1 cellular context compared by ENCODE assay signal in the genomic region with DNA sequence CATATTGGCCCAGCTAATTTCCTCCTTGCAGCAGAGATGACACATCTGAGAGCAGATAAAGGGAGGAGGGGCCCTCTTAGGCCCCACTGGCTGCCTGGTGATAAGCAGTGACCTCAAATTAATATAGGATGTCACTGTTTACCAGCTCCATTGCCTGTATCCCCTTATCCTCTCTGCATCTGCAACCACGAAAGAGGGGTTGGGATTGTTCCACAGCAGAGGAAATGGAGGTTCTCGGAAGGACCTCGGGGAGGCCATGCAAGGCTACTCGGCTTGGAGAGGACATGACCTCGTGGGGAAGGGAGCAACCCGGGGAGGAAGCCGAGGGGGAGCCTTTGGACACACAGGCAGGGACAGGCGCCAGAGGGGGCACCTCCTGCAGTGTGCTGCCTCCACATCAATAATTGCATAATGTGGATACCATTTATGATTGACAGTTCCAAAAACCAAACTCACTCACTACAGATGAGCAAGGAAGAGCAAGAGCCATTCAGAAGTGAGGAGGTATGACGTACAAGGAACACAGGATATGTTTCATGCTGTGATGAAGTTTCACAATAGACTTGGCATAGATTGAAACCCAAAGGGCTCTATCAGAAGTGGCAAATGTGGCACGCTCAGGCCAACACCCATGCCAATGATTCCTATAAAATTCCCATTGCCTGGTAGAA.
TF ChIP-seq lines count a peak whose summit lies in the region.

No MANE protein-coding gene starts in this region.

TF ChIP-seq in K562, 482 proteins besides CTCF, POLR2A, EP300 and RAD21 (continued from another document and continues in another):
- TF ChIP-seq, protein P1, sequence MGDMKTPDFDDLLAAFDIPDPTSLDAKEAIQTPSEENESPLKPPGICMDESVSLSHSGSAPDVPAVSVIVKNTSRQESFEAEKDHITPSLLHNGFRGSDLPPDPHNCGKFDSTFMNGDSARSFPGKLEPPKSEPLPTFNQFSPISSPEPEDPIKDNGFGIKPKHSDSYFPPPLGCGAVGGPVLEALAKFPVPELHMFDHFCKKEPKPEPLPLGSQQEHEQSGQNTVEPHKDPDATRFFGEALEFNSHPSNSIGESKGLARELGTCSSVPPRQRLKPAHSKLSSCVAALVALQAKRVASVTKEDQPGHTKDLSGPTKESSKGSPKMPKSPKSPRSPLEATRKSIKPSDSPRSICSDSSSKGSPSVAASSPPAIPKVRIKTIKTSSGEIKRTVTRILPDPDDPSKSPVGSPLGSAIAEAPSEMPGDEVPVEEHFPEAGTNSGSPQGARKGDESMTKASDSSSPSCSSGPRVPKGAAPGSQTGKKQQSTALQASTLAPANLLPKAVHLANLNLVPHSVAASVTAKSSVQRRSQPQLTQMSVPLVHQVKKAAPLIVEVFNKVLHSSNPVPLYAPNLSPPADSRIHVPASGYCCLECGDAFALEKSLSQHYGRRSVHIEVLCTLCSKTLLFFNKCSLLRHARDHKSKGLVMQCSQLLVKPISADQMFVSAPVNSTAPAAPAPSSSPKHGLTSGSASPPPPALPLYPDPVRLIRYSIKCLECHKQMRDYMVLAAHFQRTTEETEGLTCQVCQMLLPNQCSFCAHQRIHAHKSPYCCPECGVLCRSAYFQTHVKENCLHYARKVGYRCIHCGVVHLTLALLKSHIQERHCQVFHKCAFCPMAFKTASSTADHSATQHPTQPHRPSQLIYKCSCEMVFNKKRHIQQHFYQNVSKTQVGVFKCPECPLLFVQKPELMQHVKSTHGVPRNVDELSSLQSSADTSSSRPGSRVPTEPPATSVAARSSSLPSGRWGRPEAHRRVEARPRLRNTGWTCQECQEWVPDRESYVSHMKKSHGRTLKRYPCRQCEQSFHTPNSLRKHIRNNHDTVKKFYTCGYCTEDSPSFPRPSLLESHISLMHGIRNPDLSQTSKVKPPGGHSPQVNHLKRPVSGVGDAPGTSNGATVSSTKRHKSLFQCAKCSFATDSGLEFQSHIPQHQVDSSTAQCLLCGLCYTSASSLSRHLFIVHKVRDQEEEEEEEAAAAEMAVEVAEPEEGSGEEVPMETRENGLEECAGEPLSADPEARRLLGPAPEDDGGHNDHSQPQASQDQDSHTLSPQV (IDR thresholded peaks at IDR 0.05), result peak; percentile 68; the same call in 1 of the 2 replicates
- TF ChIP-seq ZNF79 (CRISPR knock-in tag; IDR thresholded peaks at IDR 0.05; ENCODE audit: low read depth) (no peak), DNMT1 (IDR thresholded peaks at IDR 0.05) (no peak), ETS2 (tag; IDR thresholded peaks at IDR 0.05; ENCODE audit: borderline replicate concordance, poor library complexity, severe bottlenecking) (no peak), SP1 (CRISPR knock-in tag; IDR thresholded peaks at IDR 0.05) (peak; percentile 66), SLC30A9 (CRISPR knock-in tag; IDR thresholded peaks at IDR 0.05) (no peak), ZNF444 (CRISPR knock-in tag; IDR thresholded peaks at IDR 0.05) (no peak), ZNF134 (CRISPR knock-in tag; conservative IDR thresholded peaks at IDR 0.05) (no peak), ZNF41 (CRISPR knock-in tag; conservative IDR thresholded peaks at IDR 0.05) (no peak), RFX7 (CRISPR knock-in tag; IDR thresholded peaks at IDR 0.05) (no peak), GATA2 (CRISPR knock-in tag; IDR thresholded peaks at IDR 0.05) (peak; percentile 94), ZNF696 (CRISPR knock-in tag; conservative IDR thresholded peaks at IDR 0.05) (no peak), SMAD1 (IDR thresholded peaks at IDR 0.05; ENCODE audit: low read depth, low read length, partially characterized antibody) (peak; percentile 64), ZNF445 (CRISPR knock-in tag; IDR thresholded peaks at IDR 0.05; ENCODE audit: low read depth) (no peak), ZNF124 (CRISPR knock-in tag; IDR thresholded peaks at IDR 0.05) (no peak), TEAD4 (IDR thresholded peaks at IDR 0.05; ENCODE audit: low read length) (peak; percentile 88), TEAD4 (CRISPR knock-in tag; IDR thresholded peaks at IDR 0.05; ENCODE audit: borderline replicate concordance) (no peak), KLF13 (tag; IDR thresholded peaks at IDR 0.05; ENCODE audit: borderline replicate concordance, low read depth) (no peak), HDAC8 (tag; IDR thresholded peaks at IDR 0.05) (no peak), NFIC (IDR thresholded peaks at IDR 0.05) (peak; percentile 66), HMGN3 (IDR thresholded peaks at IDR 0.05; ENCODE audit: borderline replicate concordance, extremely low read depth, insufficient read length, low read depth, low read length) (no peak), NFRKB (IDR thresholded peaks at IDR 0.05; ENCODE audit: low read depth) (no peak; the same call in 1 of the 2 replicates), BCOR (IDR thresholded peaks at IDR 0.05) (no peak; the same call in 1 of the 2 replicates), RUNX1 (IDR thresholded peaks at IDR 0.05; ENCODE audit: low read depth) (0 out of 2 replicates have a peak, but pooled peaks have one; percentile 59), NFXL1 (CRISPR knock-in tag; IDR thresholded peaks at IDR 0.05) (no peak), BACH1 (tag; IDR thresholded peaks at IDR 0.05) (no peak), NEUROD1 (IDR thresholded peaks at IDR 0.05; ENCODE audit: borderline replicate concordance, low read depth, low read length, partially characterized antibody) (peak; percentile 59)
- TF ChIP-seq, protein P2, sequence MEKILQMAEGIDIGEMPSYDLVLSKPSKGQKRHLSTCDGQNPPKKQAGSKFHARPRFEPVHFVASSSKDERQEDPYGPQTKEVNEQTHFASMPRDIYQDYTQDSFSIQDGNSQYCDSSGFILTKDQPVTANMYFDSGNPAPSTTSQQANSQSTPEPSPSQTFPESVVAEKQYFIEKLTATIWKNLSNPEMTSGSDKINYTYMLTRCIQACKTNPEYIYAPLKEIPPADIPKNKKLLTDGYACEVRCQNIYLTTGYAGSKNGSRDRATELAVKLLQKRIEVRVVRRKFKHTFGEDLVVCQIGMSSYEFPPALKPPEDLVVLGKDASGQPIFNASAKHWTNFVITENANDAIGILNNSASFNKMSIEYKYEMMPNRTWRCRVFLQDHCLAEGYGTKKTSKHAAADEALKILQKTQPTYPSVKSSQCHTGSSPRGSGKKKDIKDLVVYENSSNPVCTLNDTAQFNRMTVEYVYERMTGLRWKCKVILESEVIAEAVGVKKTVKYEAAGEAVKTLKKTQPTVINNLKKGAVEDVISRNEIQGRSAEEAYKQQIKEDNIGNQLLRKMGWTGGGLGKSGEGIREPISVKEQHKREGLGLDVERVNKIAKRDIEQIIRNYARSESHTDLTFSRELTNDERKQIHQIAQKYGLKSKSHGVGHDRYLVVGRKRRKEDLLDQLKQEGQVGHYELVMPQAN (IDR thresholded peaks at IDR 0.05; ENCODE audit: borderline replicate concordance), result no peak
- TF ChIP-seq, protein P3, sequence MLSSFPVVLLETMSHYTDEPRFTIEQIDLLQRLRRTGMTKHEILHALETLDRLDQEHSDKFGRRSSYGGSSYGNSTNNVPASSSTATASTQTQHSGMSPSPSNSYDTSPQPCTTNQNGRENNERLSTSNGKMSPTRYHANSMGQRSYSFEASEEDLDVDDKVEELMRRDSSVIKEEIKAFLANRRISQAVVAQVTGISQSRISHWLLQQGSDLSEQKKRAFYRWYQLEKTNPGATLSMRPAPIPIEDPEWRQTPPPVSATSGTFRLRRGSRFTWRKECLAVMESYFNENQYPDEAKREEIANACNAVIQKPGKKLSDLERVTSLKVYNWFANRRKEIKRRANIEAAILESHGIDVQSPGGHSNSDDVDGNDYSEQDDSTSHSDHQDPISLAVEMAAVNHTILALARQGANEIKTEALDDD (IDR thresholded peaks at IDR 0.05), result peak; percentile 64; the same call in 1 of the 2 replicates
- TF ChIP-seq, protein P4, sequence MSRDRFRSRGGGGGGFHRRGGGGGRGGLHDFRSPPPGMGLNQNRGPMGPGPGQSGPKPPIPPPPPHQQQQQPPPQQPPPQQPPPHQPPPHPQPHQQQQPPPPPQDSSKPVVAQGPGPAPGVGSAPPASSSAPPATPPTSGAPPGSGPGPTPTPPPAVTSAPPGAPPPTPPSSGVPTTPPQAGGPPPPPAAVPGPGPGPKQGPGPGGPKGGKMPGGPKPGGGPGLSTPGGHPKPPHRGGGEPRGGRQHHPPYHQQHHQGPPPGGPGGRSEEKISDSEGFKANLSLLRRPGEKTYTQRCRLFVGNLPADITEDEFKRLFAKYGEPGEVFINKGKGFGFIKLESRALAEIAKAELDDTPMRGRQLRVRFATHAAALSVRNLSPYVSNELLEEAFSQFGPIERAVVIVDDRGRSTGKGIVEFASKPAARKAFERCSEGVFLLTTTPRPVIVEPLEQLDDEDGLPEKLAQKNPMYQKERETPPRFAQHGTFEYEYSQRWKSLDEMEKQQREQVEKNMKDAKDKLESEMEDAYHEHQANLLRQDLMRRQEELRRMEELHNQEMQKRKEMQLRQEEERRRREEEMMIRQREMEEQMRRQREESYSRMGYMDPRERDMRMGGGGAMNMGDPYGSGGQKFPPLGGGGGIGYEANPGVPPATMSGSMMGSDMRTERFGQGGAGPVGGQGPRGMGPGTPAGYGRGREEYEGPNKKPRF (IDR thresholded peaks at IDR 0.05; ENCODE audit: low read depth, low read length), result no peak
- TF ChIP-seq, protein P5, sequence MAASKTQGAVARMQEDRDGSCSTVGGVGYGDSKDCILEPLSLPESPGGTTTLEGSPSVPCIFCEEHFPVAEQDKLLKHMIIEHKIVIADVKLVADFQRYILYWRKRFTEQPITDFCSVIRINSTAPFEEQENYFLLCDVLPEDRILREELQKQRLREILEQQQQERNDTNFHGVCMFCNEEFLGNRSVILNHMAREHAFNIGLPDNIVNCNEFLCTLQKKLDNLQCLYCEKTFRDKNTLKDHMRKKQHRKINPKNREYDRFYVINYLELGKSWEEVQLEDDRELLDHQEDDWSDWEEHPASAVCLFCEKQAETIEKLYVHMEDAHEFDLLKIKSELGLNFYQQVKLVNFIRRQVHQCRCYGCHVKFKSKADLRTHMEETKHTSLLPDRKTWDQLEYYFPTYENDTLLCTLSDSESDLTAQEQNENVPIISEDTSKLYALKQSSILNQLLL (CRISPR knock-in tag; IDR thresholded peaks at IDR 0.05; ENCODE audit: borderline replicate concordance), result no peak
- TF ChIP-seq, protein P6, sequence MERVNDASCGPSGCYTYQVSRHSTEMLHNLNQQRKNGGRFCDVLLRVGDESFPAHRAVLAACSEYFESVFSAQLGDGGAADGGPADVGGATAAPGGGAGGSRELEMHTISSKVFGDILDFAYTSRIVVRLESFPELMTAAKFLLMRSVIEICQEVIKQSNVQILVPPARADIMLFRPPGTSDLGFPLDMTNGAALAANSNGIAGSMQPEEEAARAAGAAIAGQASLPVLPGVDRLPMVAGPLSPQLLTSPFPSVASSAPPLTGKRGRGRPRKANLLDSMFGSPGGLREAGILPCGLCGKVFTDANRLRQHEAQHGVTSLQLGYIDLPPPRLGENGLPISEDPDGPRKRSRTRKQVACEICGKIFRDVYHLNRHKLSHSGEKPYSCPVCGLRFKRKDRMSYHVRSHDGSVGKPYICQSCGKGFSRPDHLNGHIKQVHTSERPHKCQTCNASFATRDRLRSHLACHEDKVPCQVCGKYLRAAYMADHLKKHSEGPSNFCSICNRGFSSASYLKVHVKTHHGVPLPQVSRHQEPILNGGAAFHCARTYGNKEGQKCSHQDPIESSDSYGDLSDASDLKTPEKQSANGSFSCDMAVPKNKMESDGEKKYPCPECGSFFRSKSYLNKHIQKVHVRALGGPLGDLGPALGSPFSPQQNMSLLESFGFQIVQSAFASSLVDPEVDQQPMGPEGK (CRISPR knock-in tag; IDR thresholded peaks at IDR 0.05; ENCODE audit: borderline replicate concordance), result no peak
- TF ChIP-seq, protein P7, sequence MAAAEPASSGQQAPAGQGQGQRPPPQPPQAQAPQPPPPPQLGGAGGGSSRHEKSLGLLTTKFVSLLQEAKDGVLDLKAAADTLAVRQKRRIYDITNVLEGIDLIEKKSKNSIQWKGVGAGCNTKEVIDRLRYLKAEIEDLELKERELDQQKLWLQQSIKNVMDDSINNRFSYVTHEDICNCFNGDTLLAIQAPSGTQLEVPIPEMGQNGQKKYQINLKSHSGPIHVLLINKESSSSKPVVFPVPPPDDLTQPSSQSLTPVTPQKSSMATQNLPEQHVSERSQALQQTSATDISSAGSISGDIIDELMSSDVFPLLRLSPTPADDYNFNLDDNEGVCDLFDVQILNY (CRISPR knock-in tag; IDR thresholded peaks at IDR 0.05), result no peak
- TF ChIP-seq, protein P8, sequence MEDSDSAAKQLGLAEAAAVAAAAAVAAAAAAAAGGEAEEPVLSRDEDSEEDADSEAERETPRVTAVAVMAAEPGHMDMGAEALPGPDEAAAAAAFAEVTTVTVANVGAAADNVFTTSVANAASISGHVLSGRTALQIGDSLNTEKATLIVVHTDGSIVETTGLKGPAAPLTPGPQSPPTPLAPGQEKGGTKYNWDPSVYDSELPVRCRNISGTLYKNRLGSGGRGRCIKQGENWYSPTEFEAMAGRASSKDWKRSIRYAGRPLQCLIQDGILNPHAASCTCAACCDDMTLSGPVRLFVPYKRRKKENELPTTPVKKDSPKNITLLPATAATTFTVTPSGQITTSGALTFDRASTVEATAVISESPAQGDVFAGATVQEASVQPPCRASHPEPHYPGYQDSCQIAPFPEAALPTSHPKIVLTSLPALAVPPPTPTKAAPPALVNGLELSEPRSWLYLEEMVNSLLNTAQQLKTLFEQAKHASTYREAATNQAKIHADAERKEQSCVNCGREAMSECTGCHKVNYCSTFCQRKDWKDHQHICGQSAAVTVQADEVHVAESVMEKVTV (CRISPR knock-in tag; IDR thresholded peaks at IDR 0.05), result no peak
- TF ChIP-seq, protein P9, sequence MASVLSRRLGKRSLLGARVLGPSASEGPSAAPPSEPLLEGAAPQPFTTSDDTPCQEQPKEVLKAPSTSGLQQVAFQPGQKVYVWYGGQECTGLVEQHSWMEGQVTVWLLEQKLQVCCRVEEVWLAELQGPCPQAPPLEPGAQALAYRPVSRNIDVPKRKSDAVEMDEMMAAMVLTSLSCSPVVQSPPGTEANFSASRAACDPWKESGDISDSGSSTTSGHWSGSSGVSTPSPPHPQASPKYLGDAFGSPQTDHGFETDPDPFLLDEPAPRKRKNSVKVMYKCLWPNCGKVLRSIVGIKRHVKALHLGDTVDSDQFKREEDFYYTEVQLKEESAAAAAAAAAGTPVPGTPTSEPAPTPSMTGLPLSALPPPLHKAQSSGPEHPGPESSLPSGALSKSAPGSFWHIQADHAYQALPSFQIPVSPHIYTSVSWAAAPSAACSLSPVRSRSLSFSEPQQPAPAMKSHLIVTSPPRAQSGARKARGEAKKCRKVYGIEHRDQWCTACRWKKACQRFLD (CRISPR knock-in tag; IDR thresholded peaks at IDR 0.05), result peak; percentile 25; the same call in 1 of the 2 replicates
- TF ChIP-seq, protein P10, sequence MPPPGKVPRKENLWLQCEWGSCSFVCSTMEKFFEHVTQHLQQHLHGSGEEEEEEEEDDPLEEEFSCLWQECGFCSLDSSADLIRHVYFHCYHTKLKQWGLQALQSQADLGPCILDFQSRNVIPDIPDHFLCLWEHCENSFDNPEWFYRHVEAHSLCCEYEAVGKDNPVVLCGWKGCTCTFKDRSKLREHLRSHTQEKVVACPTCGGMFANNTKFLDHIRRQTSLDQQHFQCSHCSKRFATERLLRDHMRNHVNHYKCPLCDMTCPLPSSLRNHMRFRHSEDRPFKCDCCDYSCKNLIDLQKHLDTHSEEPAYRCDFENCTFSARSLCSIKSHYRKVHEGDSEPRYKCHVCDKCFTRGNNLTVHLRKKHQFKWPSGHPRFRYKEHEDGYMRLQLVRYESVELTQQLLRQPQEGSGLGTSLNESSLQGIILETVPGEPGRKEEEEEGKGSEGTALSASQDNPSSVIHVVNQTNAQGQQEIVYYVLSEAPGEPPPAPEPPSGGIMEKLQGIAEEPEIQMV (tag; conservative IDR thresholded peaks at IDR 0.05; ENCODE audit: low read depth), result no peak
- TF ChIP-seq, protein P11, sequence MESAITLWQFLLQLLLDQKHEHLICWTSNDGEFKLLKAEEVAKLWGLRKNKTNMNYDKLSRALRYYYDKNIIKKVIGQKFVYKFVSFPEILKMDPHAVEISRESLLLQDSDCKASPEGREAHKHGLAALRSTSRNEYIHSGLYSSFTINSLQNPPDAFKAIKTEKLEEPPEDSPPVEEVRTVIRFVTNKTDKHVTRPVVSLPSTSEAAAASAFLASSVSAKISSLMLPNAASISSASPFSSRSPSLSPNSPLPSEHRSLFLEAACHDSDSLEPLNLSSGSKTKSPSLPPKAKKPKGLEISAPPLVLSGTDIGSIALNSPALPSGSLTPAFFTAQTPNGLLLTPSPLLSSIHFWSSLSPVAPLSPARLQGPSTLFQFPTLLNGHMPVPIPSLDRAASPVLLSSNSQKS (CRISPR knock-in tag; IDR thresholded peaks at IDR 0.05), result no peak
